5 cellular contexts compared by ENCODE assay signal in the genomic region with DNA sequence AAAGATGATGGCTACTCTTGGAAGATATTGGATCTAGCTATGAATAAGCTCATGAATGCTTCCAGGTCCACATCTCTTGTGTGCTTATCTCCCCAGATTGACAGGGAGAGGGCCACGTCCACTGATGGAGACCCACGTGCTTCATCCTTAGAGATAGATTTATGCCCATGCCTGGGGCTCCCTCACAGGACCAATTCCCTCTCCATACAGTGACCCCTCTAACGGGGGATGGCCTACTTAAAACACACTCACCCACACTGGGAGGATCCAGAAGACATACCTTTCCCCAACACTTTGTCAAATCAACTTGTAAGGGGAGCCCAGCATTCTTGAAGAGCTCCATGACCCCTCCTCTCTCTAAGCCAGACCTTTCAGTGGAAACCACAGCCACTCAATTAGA.
"Had no signal": no experiment of that assay in that cellular context is flagged by ENCODE, and none has a peak within 500 bp of the region (broad histone marks: within the 10 kb centered on the region; RNA-seq: fewer than 3 reads in every experiment).

No MANE protein-coding gene starts in this region.

- H3K4me2 ChIP-seq: GM23338 had no signal

- H3K4me1 Mint-ChIP-seq: GM23338, H9 had no signal

- H3K4me3 ChIP-seq: GM23338, K562 had no signal

- H2AFZ ChIP-seq: GM23338 had no signal

- H3K9me3 Mint-ChIP-seq: GM23338, H9 had no signal

- ATAC-seq: GM23338, HepG2, K562 had no signal

- H3K4me3 Mint-ChIP-seq: GM23338, H9 had no signal

- DNase-seq: H9, HCEC 1CT had no signal

- H3K27ac Mint-ChIP-seq: GM23338, H9 had no signal
